In genomic region chr12:110579239-110579888, GRCh38 we compare ENCODE assay signal across 1 cellular context.
TF ChIP-seq lines count a peak whose summit lies in the region.

No MANE protein-coding gene starts in this region.

TF ChIP-seq in liver, 16 proteins besides CTCF, POLR2A, EP300 and RAD21 (continued from another document):
- no peak for TF ChIP-seq YY1 (IDR thresholded peaks at IDR 0.05)
- no peak for TF ChIP-seq REST (IDR thresholded peaks at IDR 0.05)
- no peak for TF ChIP-seq HNF4G (IDR thresholded peaks at IDR 0.05)
- TF ChIP-seq ZBTB33 (IDR thresholded peaks at IDR 0.05), result no peak
